Comparison of ENCODE assay signal across 8 cellular contexts in genomic region chr1:36134805-36135339, GRCh38. TPM values are rescaled to one million over a fixed set of nuclear protein-coding genes. Genes with fewer than 3 reads are reported as not detected.
DNase-seq lines count a peak whose midpoint lies in the region; ATAC-seq and TF ChIP-seq lines count a peak whose summit lies in the region.

No MANE protein-coding gene starts in this region.

- no peaks in the 10 kb centered on the region for H3K27me3 Mint-ChIP-seq in T-helper 2 cell treated with Interferon-gamma antibody and Interleukin-4, amounts not matched to agents 5 μg/mL and 100 μg/mL, for 36 hours (ENCODE audit: low read depth)

- WGBS in thymus = 56% methylated on average over 3 of the region's 3 CpGs

- H3K4me1 ChIP-seq in HEK293 (ENCODE audit: control insufficient read depth, insufficient read depth, low read length) = no peaks in the 10 kb centered on the region
- H3K4me1 ChIP-seq in lower lobe of right lung = peaks cover 23% of the 10 kb centered on the region
- no peaks in the 10 kb centered on the region for H3K4me1 ChIP-seq in thymus (ENCODE audit: control insufficient read depth, insufficient read depth, low read length)

- no peak overlapping the region for H3K27ac Mint-ChIP-seq in T-helper 2 cell treated with Interferon-gamma antibody and Interleukin-4, amounts not matched to agents 5 μg/mL and 100 μg/mL, for 36 hours

- intact Hi-C loops in lower lobe of right lung (cut with DNase I) = no loop called here

- TF ChIP-seq CTCF in HEK293 (tag by site-specific recombination; IDR thresholded peaks at IDR 0.05) (peak; percentile 62), lower lobe of right lung (IDR thresholded peaks at IDR 0.05) (peak; percentile 68)

- H3K4me3 Mint-ChIP-seq in T-helper 2 cell treated with Interferon-gamma antibody and Interleukin-4, amounts not matched to agents 5 μg/mL and 100 μg/mL, for 36 hours = no peak overlapping the region

- H3K9me3 Mint-ChIP-seq in T-helper 2 cell treated with Interferon-gamma antibody and Interleukin-4, amounts not matched to agents 5 μg/mL and 100 μg/mL, for 36 hours = no peaks in the 10 kb centered on the region

- ATAC-seq in lower lobe of right lung (peak; percentile 71 to 74), GM19035 (IDR thresholded peaks at IDR 0.05; ENCODE audit: unreplicated experiment) (no peak)

- POLR2A ChIA-PET in HEK293 (lab: Yijun Ruan, JAX) = interaction anchor here (0.8 to 1.3 kb wide), 5 partner anchors 11 to 38 kb away, joined by 3 to 7 read pairs (median 3); no protein-coding TSS in a partner anchor

- H3K36me3 ChIP-seq in HEK293 (ENCODE audit: control insufficient read depth in 2 of 2, insufficient read depth in 1 of 2, low read length in 2 of 2) = peaks cover 0 to 39% of the 10 kb centered on the region in 2 experiments; a peak in 2 of 3 replicates
- peaks cover 40% of the 10 kb centered on the region for H3K36me3 ChIP-seq in lower lobe of right lung
- peaks cover 34% of the 10 kb centered on the region for H3K36me3 ChIP-seq in thymus (ENCODE audit: control insufficient read depth, insufficient read depth)

- H3K36me3 Mint-ChIP-seq in T-helper 2 cell treated with Interferon-gamma antibody and Interleukin-4, amounts not matched to agents 5 μg/mL and 100 μg/mL, for 36 hours (ENCODE audit: low read depth) = peaks cover 19% of the 10 kb centered on the region

- H3K4me3 ChIP-seq in HEK293 (ENCODE audit: low read depth, low read length) (no peak overlapping the region), lower lobe of right lung (no peak overlapping the region), thymus (ENCODE audit: low read length) (no peak overlapping the region)

- peaks cover 2% of the 10 kb centered on the region for H3K4me1 Mint-ChIP-seq in T-helper 2 cell treated with Interferon-gamma antibody and Interleukin-4, amounts not matched to agents 5 μg/mL and 100 μg/mL, for 36 hours (ENCODE audit: low read depth)

- H3K27ac ChIP-seq in HEK293 (ENCODE audit: extremely low read depth, low read depth, low read length) (no peak overlapping the region), lower lobe of right lung (peak overlapping the region; percentile 18), thymus (ENCODE audit: low read depth) (peak overlapping the region; percentile 62)

- H3K27me3 ChIP-seq in lower lobe of right lung (ENCODE audit: low read depth) (no peaks in the 10 kb centered on the region), thymus (ENCODE audit: control insufficient read depth, insufficient read depth) (no peaks in the 10 kb centered on the region)

- no peaks in the 10 kb centered on the region for H3K9me3 ChIP-seq in HEK293 (ENCODE audit: control insufficient read depth, insufficient read depth, low read depth, low read length)
- H3K9me3 ChIP-seq in lower lobe of right lung = no peaks in the 10 kb centered on the region
- H3K9me3 ChIP-seq in thymus (ENCODE audit: control insufficient read depth) = no peaks in the 10 kb centered on the region

- CTCF ChIA-PET in HEK293 (lab: Yijun Ruan, JAX) = interaction anchor here (0.6 to 7.2 kb wide), 30 partner anchors 10 to 273 kb away, joined by 3 to 156 read pairs (median 4); partner anchors contain the start of gene TRAPPC3

- DNase-seq in COR-L47 (lab: John Stamatoyannopoulos, UW) (peak; percentile 11), SK-N-DZ (ENCODE audit: low spot score) (peak; percentile 49), dermis blood vessel endothelial cell (peak; percentile 72), lower lobe of right lung (no peak)
- DNase-seq in T-helper 2 cell treated with Interferon-gamma antibody and Interleukin-4, amounts not matched to agents 5 μg/mL and 100 μg/mL, for 36 hours (ENCODE audit: low spot score) = no peak

TF ChIP-seq in HEK293, 187 proteins besides CTCF, POLR2A, EP300 and RAD21:
- TF ChIP-seq ZNF660 (tag by site-specific recombination; IDR thresholded peaks at IDR 0.05) = 0 out of 2 replicates have a peak, but pooled peaks have one; percentile 34
- TF ChIP-seq ZNF202 (tag by site-specific recombination; IDR thresholded peaks at IDR 0.05; ENCODE audit: borderline replicate concordance) = no peak
- peak; percentile 57; the same call in 1 of the 2 replicates for TF ChIP-seq ZSCAN30 (tag by site-specific recombination; IDR thresholded peaks at IDR 0.05)
- TF ChIP-seq ZNF654 (tag by site-specific recombination; IDR thresholded peaks at IDR 0.05; ENCODE audit: low read depth) = peak; percentile 64

RNA-seq across cellular contexts. Expression of gene COL8A2, which starts 9.8 kb away (rescaled TPM):
- polyA plus RNA-seq in SK-N-DZ (2014; cell fraction: cytosol; rRNA removed) = 0.23 and 0.29 TPM in 2 replicates
- 0.65 and 1.1 TPM in 2 replicates for polyA plus RNA-seq in SK-N-DZ (2014; cell fraction: nucleus; rRNA removed)
- total RNA-seq in dermis blood vessel endothelial cell (3.0 and 3.2 TPM in 2 replicates), lower lobe of right lung (24.4 TPM)
- polyA plus RNA-seq in thymus = 6.7 TPM

RNA-seq across cellular contexts. Expression of gene TRAPPC3, which starts 14.4 kb away (rescaled TPM):
- 83.0 and 86.0 TPM in 2 replicates for polyA plus RNA-seq in SK-N-DZ (2014; cell fraction: cytosol; rRNA removed)
- polyA plus RNA-seq in SK-N-DZ (2014; cell fraction: nucleus; rRNA removed) = 36.5 and 37.1 TPM in 2 replicates
- total RNA-seq in dermis blood vessel endothelial cell (77.8 and 117 TPM in 2 replicates), lower lobe of right lung (60.3 TPM)
- 73.6 TPM for polyA plus RNA-seq in thymus

RNA-seq across cellular contexts. Expression of gene MAP7D1, which starts 21.1 kb away (rescaled TPM):
- polyA plus RNA-seq in SK-N-DZ (2014; cell fraction: cytosol; rRNA removed) = 68.3 and 73.9 TPM in 2 replicates
- polyA plus RNA-seq in SK-N-DZ (2014; cell fraction: nucleus; rRNA removed) = 67.3 and 84.8 TPM in 2 replicates
- total RNA-seq in dermis blood vessel endothelial cell (77.9 and 106 TPM in 2 replicates), lower lobe of right lung (120 TPM)
- polyA plus RNA-seq in thymus = 68.6 TPM

RNA-seq across cellular contexts. Expression of gene ADPRS, which starts 46.2 kb away (rescaled TPM):
- 51.0 and 56.2 TPM in 2 replicates for polyA plus RNA-seq in SK-N-DZ (2014; cell fraction: cytosol; rRNA removed)
- 32.6 and 39.6 TPM in 2 replicates for polyA plus RNA-seq in SK-N-DZ (2014; cell fraction: nucleus; rRNA removed)
- total RNA-seq in dermis blood vessel endothelial cell = 43.1 and 52.9 TPM in 2 replicates
- total RNA-seq in lower lobe of right lung = 32.4 TPM
- 30.4 TPM for polyA plus RNA-seq in thymus

RNA-seq across cellular contexts. Expression of gene TEKT2, which starts 51.0 kb away (rescaled TPM):
- polyA plus RNA-seq in SK-N-DZ (2014; cell fraction: cytosol; rRNA removed) = 0.38 and 1.5 TPM in 2 replicates
- polyA plus RNA-seq in SK-N-DZ (2014; cell fraction: nucleus; rRNA removed) = 2.4 and 7.1 TPM in 2 replicates
- 0.14 and 0.68 TPM in 2 replicates for total RNA-seq in dermis blood vessel endothelial cell
- total RNA-seq in lower lobe of right lung = 9.3 TPM
- 1.5 TPM for polyA plus RNA-seq in thymus

Comparison
In these comparisons a context has a peak if more than half of its experiments do, and no peak if none do; other contexts are left out.
1. DNase-seq: peak in COR-L47 (single experiment), SK-N-DZ (single experiment) and dermis blood vessel endothelial cell (single experiment); none in lower lobe of right lung (single experiment) and T-helper 2 cell treated with Interferon-gamma antibody and Interleukin-4, amounts not matched to agents 5 μg/mL and 100 μg/mL, for 36 hours (single experiment).